9 cellular contexts compared by ENCODE assay signal in genomic region chr16:57998484-57998883, GRCh38. TPM values are rescaled to one million over a fixed set of nuclear protein-coding genes. Genes with fewer than 3 reads are reported as not detected.
A peak's percentile ranks its signal among the peaks of the same experiment; 100 is the strongest.
DNase-seq lines count a peak whose midpoint lies in the region; ATAC-seq and TF ChIP-seq lines count a peak whose summit lies in the region.
"Had no signal": no experiment of that assay in that cellular context is flagged by ENCODE, and none has a peak within 500 bp of the region (broad histone marks: within the 10 kb centered on the region; RNA-seq: fewer than 3 reads in every experiment).

No MANE protein-coding gene starts in this region.

- H2AK5ac ChIP-seq in H9 (ENCODE audit: insufficient read length, low read length), result no peak overlapping the region

- POLR2A ChIA-PET in WTC11 (lab: Charles Lee), result interaction anchor here (1.0 kb wide), 1 partner anchor 131 kb away, joined by 3 read pairs; the partner anchor contains the start of gene CFAP20

- no peak overlapping the region for H3K9ac ChIP-seq in H9 (ENCODE audit: extremely low read depth, insufficient read length, low read length)

- no peaks in the 10 kb centered on the region; the same call in 1 of the 2 replicates for H3K79me2 ChIP-seq in H9 (ENCODE audit: insufficient read depth, low read length)

- H3K27ac Mint-ChIP-seq in H9 (peak overlapping the region in 1 of 3 experiments; percentile 37; a peak in 1 of 7 replicates), WTC11 (no peak overlapping the region)
- peak overlapping the region; percentile 59 to 78 for H3K27ac Mint-ChIP-seq in effector memory CD8-positive, alpha-beta T cell

- H3K27me3 Mint-ChIP-seq in H9 (ENCODE audit: low read depth) (no peaks in the 10 kb centered on the region; the same call in 1 of the 2 replicates), WTC11 (ENCODE audit: low read depth) (no peaks in the 10 kb centered on the region)
- no peaks in the 10 kb centered on the region for H3K27me3 Mint-ChIP-seq in effector memory CD8-positive, alpha-beta T cell

- no peak overlapping the region for H2BK5ac ChIP-seq in H9 (ENCODE audit: insufficient read length, low read length)

- TF ChIP-seq POLR2A in lower leg skin (IDR thresholded peaks at IDR 0.05), result no peak

- H4K8ac ChIP-seq in H9 (replicated peaks; ENCODE audit: insufficient read length, low read depth, low read length), result no peak overlapping the region

- peaks cover 2% of the 10 kb centered on the region; the same call in 1 of the 2 replicates for H3K4me1 ChIP-seq in H9 (ENCODE audit: insufficient read depth, low read length)

- H4K5ac ChIP-seq in H9 (ENCODE audit: insufficient read length, low read depth, low read length), result no peak overlapping the region

- H3K79me1 ChIP-seq in H9 (ENCODE audit: insufficient read depth, low read depth, low read length, poor library complexity, severe bottlenecking), result no peaks in the 10 kb centered on the region

- TF ChIP-seq CTCF in H9 (conservative IDR thresholded peaks at IDR 0.05) (no peak), WTC11 (IDR thresholded peaks at IDR 0.05) (no peak), lower leg skin (IDR thresholded peaks at IDR 0.05) (no peak), coronary artery (IDR thresholded peaks at IDR 0.05) (no peak)

- H3K27me3 ChIP-seq in H9 (ENCODE audit: insufficient read depth, low read length), result no peaks in the 10 kb centered on the region
- H3K27me3 ChIP-seq: ovary had no signal

- no peak overlapping the region for H2AFZ ChIP-seq in H9 (ENCODE audit: low read length)

- no peak overlapping the region for H2BK20ac ChIP-seq in H9 (ENCODE audit: low read depth, low read length, poor library complexity, severe bottlenecking)

- H3K4me3 ChIP-seq in lower leg skin (ENCODE audit: low read depth, poor library complexity, severe bottlenecking) (no peak overlapping the region), coronary artery (no peak overlapping the region)
- H3K4me3 ChIP-seq: ovary had no signal

- H4K91ac ChIP-seq in H9 (ENCODE audit: insufficient read length, low read depth, low read length), result no peak overlapping the region

- intact Hi-C loops in lower leg skin (cut with DNase I; ENCODE audit: low total_unique reads), result loop anchor here (10.0 kb wide), 2 partner anchors 244 to 424 kb away; no protein-coding TSS in a partner anchor

- 0 out of 2 replicates have a peak, but pooled peaks have one; percentile 1 for ATAC-seq in WTC11
- ATAC-seq in effector memory CD8-positive, alpha-beta T cell (replicated peaks), result peak; percentile 52

- H3K36me3 Mint-ChIP-seq in H9 (ENCODE audit: insufficient read depth in 1 of 3, low read depth in 3 of 3), result peaks cover 4 to 28% (median 22%) of the 10 kb centered on the region in 3 experiments; a peak in 6 of 7 replicates
- peaks cover 4% of the 10 kb centered on the region; the same call in 1 of the 2 replicates for H3K36me3 Mint-ChIP-seq in WTC11
- peaks cover 53% of the 10 kb centered on the region for H3K36me3 Mint-ChIP-seq in effector memory CD8-positive, alpha-beta T cell (ENCODE audit: insufficient read depth)

- H3K18ac ChIP-seq in H9 (ENCODE audit: insufficient read length, low read depth, low read length), result no peak overlapping the region

- no peak overlapping the region for H2BK15ac ChIP-seq in H9 (ENCODE audit: low read depth, low read length)

- no peak overlapping the region for H3K4ac ChIP-seq in H9 (ENCODE audit: low read depth, low read length)

- H2BK120ac ChIP-seq in H9 (ENCODE audit: low read depth, low read length, poor library complexity, severe bottlenecking), result no peak overlapping the region

- peaks cover 8% of the 10 kb centered on the region for H3K23me2 ChIP-seq in H9 (ENCODE audit: insufficient read length, low read depth, low read length, poor library complexity, severe bottlenecking)

- H3K4me2 ChIP-seq in H9 (ENCODE audit: insufficient read depth, insufficient read length, low read length), result no peak overlapping the region

- H3K9me3 Mint-ChIP-seq in H9 (no peaks in the 10 kb centered on the region), WTC11 (no peaks in the 10 kb centered on the region)
- H3K9me3 Mint-ChIP-seq in effector memory CD8-positive, alpha-beta T cell, result no peaks in the 10 kb centered on the region

- H3K9me3 ChIP-seq in H9 (ENCODE audit: control insufficient read depth, low read depth, low read length), result no peaks in the 10 kb centered on the region
- H3K9me3 ChIP-seq: ovary had no signal

- H3K4me3 Mint-ChIP-seq in H9 (peak overlapping the region in 1 of 2 experiments; percentile 77; a peak in 1 of 5 replicates), WTC11 (no peak overlapping the region)
- peak overlapping the region; percentile 73 to 82 for H3K4me3 Mint-ChIP-seq in effector memory CD8-positive, alpha-beta T cell

- CTCF ChIA-PET in WTC11 (lab: Charles Lee), result interaction anchor here (1.2 to 6.1 kb wide), 6 partner anchors 13 to 223 kb away, joined by 4 to 56 read pairs (median 6); no protein-coding TSS in a partner anchor

- no peak overlapping the region for H3T11ph ChIP-seq in H9 (ENCODE audit: low read length)

- no peaks in the 10 kb centered on the region for H4K20me1 ChIP-seq in H9 (ENCODE audit: control insufficient read depth, insufficient read depth, insufficient read length)

- H3K4me1 Mint-ChIP-seq in H9 (peaks cover 16 to 17% of the 10 kb centered on the region in 2 experiments), WTC11 (peaks cover 23% of the 10 kb centered on the region)
- H3K4me1 Mint-ChIP-seq in effector memory CD8-positive, alpha-beta T cell (ENCODE audit: low read depth in 2 of 2), result peaks cover 47 to 54% of the 10 kb centered on the region in 2 donors

- DNase-seq in H9 (peak; percentile 81), WTC11 (ENCODE audit: low spot score) (peak; percentile 37), globus pallidus (ENCODE audit: low spot score) (no peak), lower leg skin (ENCODE audit: low spot score in 2 of 2) (no peak), NCI-H2107 treated with DMSO at 0.1 percent for 48 hours (lab: John Stamatoyannopoulos, UW; ENCODE audit: unreplicated experiment) (no peak), coronary artery (ENCODE audit: low spot score) (no peak)
- DNase-seq in effector memory CD8-positive, alpha-beta T cell, result peak; percentile 41 to 54 (median 50)
- DNase-seq in stimulated activated CD4-positive, alpha-beta T cell treated with anti-CD3 and anti-CD28 coated beads, Interleukin-2, amount 100 ng/mL, for 48 hours, result peak; percentile 42

- WGBS in H9 (ENCODE audit: extremely low coverage, insufficient read length, low lambda C conversion rate), result no CpG with 5 or more reads among the region's 8 CpGs
- 47 to 50% methylated on average over 7 to 8 of the region's 8 CpGs for WGBS in lower leg skin, 2 donors

- H3K56ac ChIP-seq in H9 (ENCODE audit: insufficient read length, low read depth, low read length), result no peak overlapping the region

- no peak overlapping the region for H3K27ac ChIP-seq in H9 (ENCODE audit: insufficient read length, low read depth, low read length)
- peak overlapping the region in 1 of 2 donors; percentile 93 for H3K27ac ChIP-seq in coronary artery
- H3K27ac ChIP-seq: ovary had no signal

- H2BK12ac ChIP-seq in H9 (ENCODE audit: insufficient read length, low read depth, low read length), result no peak overlapping the region

- H3K23ac ChIP-seq in H9 (ENCODE audit: insufficient read length, low read depth, low read length), result no peak overlapping the region

- no peak overlapping the region for H3K14ac ChIP-seq in H9 (ENCODE audit: insufficient read depth, low read length)

TF ChIP-seq in WTC11, 78 proteins besides CTCF, POLR2A, EP300 and RAD21 (continues in another document):
- TF ChIP-seq PREB (CRISPR knock-in tag; IDR thresholded peaks at IDR 0.05; ENCODE audit: borderline replicate concordance) (no peak), IRF2 (CRISPR knock-in tag; IDR thresholded peaks at IDR 0.05; ENCODE audit: borderline replicate concordance, low read depth) (no peak), SMAD4 (CRISPR knock-in tag; IDR thresholded peaks at IDR 0.05) (no peak), NR1H2 (CRISPR knock-in tag; IDR thresholded peaks at IDR 0.05) (no peak), NFATC4 (CRISPR knock-in tag; IDR thresholded peaks at IDR 0.05) (no peak), ZNF281 (CRISPR knock-in tag; IDR thresholded peaks at IDR 0.05) (no peak)

RNA-seq across cellular contexts. Expression of gene ZNF319, which starts 2.0 kb away (rescaled TPM):
- 5.6 and 6.6 TPM in 2 replicates for total RNA-seq in H9 (2021)
- total RNA-seq in WTC11 (2021), result 4.6 to 5.5 TPM (median 5.3 TPM) in 3 replicates
- 10 to 100 TPM in 1 of 4 donors, 1 to 10 TPM in 3; 8.1 to 12.1 (median 8.6) TPM for total RNA-seq in lower leg skin

RNA-seq across cellular contexts. Expression of gene USB1, which starts 2.7 kb away (rescaled TPM):
- total RNA-seq in H9 (2021), result 65.0 and 65.6 TPM in 2 replicates
- total RNA-seq in WTC11 (2021), result 67.1 to 75.2 TPM (median 69.6 TPM) in 3 replicates
- total RNA-seq in lower leg skin, result 10 to 100 TPM; 13.3 to 34.2 (median 23.3) TPM

RNA-seq across cellular contexts. Expression of gene MMP15, which starts 27.1 kb away (rescaled TPM):
- total RNA-seq in H9 (2021) (32.9 and 33.6 TPM in 2 replicates), WTC11 (2021) (55.5 to 60.7 TPM (median 58.2 TPM) in 3 replicates), lower leg skin (1 to 10 TPM; 5.2 to 9.1 (median 7.7) TPM)

RNA-seq across cellular contexts. Expression of gene CNGB1, which starts 27.6 kb away (rescaled TPM):
- total RNA-seq in H9 (2021) (not detected in 2 replicates), WTC11 (2021) (not detected in 3 replicates), lower leg skin (not detected)

Comparison
In these comparisons a context has a peak if more than half of its experiments do, and no peak if none do; other contexts are left out.
1. DNase-seq: peak in H9 (single experiment), WTC11 (single experiment), effector memory CD8-positive, alpha-beta T cell (3 of 3) and stimulated activated CD4-positive, alpha-beta T cell treated with anti-CD3 and anti-CD28 coated beads, Interleukin-2, amount 100 ng/mL, for 48 hours (2 of 2); none in globus pallidus (single experiment), lower leg skin (0 of 2), NCI-H2107 treated with DMSO at 0.1 percent for 48 hours (single experiment) and coronary artery (single experiment).